8 cellular contexts compared by ENCODE assay signal in the genomic region with DNA sequence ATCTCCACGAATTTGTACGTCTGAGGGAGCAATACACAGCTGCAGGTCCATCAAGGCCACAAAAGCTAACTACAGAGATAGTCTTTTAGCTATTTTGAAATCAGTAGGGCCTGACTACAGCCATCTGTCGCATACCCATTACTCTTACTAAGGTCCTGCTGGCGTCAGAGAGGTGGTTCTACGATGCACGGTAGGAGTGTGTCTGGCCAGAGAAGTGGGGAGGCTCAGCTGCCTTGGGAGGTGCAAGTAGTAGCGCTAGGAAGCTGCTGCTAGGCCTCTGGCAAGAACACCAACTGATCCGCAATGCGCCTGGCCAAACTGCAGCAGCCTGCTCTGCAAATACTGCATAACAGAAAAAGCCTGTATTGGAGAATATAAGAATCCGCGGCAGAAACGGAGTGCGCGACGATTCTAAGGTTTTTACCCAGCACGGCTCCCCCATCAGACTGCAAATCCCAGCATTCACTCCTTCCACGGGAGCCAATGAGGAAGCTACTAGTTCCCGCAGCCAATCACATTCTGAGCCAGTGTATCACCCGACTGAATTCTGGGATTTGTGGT. TPM values are rescaled to one million over a fixed set of nuclear protein-coding genes. Genes with fewer than 3 reads are reported as not detected.
DNase-seq lines count a peak whose midpoint lies in the region; ATAC-seq and TF ChIP-seq lines count a peak whose summit lies in the region.

No MANE protein-coding gene starts in this region.

- H3K4me3 ChIP-seq in cardiac fibroblast (replicated peaks in 1 of 2; ENCODE audit: low read depth in 2 of 2, low read length in 2 of 2) (peak overlapping the region; percentile 59 to 97), spleen (peak overlapping the region; percentile 24 to 88 (median 81))

- H3K9me3 ChIP-seq in spleen = no peaks in the 10 kb centered on the region

- TF ChIP-seq CTCF in VCaP (conservative IDR thresholded peaks at IDR 0.05) = no peak
- TF ChIP-seq CTCF in cardiac fibroblast (IDR thresholded peaks at IDR 0.05; ENCODE audit: low read depth, low read length) = no peak
- TF ChIP-seq CTCF in spleen (IDR thresholded peaks at IDR 0.05 in 8 of 11, conservative IDR thresholded peaks at IDR 0.05 in 3 of 11) = no peak

- intact Hi-C loops in spleen (cut with DNase I; ENCODE audit: low total_unique reads) = no loop called here

- ATAC-seq in GM18505 (IDR thresholded peaks at IDR 0.05; ENCODE audit: unreplicated experiment) (peak; percentile 73), HG02973 (IDR thresholded peaks at IDR 0.05; ENCODE audit: unreplicated experiment) (peak; percentile 75)

- 2 to 6% (median 4%) methylated on average over 17 to 19 of the region's 19 CpGs for WGBS in spleen, 5 donors

- H3K36me3 ChIP-seq in spleen = peaks cover 0 to under 1% (median 0%) of the 10 kb centered on the region in 6 donors

- DNase-seq in 8988T (peak; percentile 66), NCI-H2107 (lab: John Stamatoyannopoulos, UW) (peak; percentile 91), cardiac fibroblast (ENCODE audit: low read depth in 2 of 2) (peak; percentile 99), inferior parietal cortex (ENCODE audit: extremely low spot score) (peak; percentile 100), spleen (peak; percentile 92)

- TF ChIP-seq POLR2A in GM18505 (IDR thresholded peaks at IDR 0.05; ENCODE audit: borderline replicate concordance, extremely low read depth, insufficient read depth, insufficient read length) (peak; percentile 50), spleen (IDR thresholded peaks at IDR 0.05) (no peak)

- H3K27ac ChIP-seq in VCaP = peak overlapping the region; percentile 97
- peak overlapping the region; percentile 92 to 98 (median 96) for H3K27ac ChIP-seq in spleen

- H3K27me3 ChIP-seq in spleen (replicated peaks in 1 of 7) = no peaks in the 10 kb centered on the region

- H3K4me1 ChIP-seq in spleen = peaks cover 20 to 46% (median 41%) of the 10 kb centered on the region in 6 donors

RNA-seq across cellular contexts. Expression of gene CAND1, which starts 0.7 kb away (rescaled TPM):
- total RNA-seq in spleen = 100 to 1,000 TPM in 3 of 7 donors, 10 to 100 TPM in 4; 72.9 to 111 (median 91.6) TPM
- polyA plus RNA-seq in spleen = 10 to 100 TPM; 14.1 to 20.8 (median 17.7) TPM

Comparison
In these comparisons a context has a peak if more than half of its experiments do, and no peak if none do; other contexts are left out.
1. Peak in every context shown above with its lines: DNase-seq, ATAC-seq, H3K4me3 ChIP-seq and H3K27ac ChIP-seq.